Comparison of ENCODE assay signal across 23 cellular contexts in genomic region chr3:24462737-24463136, GRCh38. TPM values are rescaled to one million over a fixed set of nuclear protein-coding genes. Genes with fewer than 3 reads are reported as not detected.
"Had no signal": no experiment of that assay in that cellular context is flagged by ENCODE, and none has a peak within 500 bp of the region (broad histone marks: within the 10 kb centered on the region; RNA-seq: fewer than 3 reads in every experiment).

No MANE protein-coding gene starts in this region.

- H3K4me1 Mint-ChIP-seq: natural killer cell; stimulated activated effector memory CD8-positive, alpha-beta T cell treated with anti-CD3 and anti-CD28 coated beads, Interleukin-12 subunit alpha, Interleukin-12 subunit beta, amount 100 ng/mL, for 72 hours had no signal

- ATAC-seq: foreskin keratinocyte; gastroesophageal sphincter; lower lobe of right lung; natural killer cell; stimulated activated effector memory CD8-positive, alpha-beta T cell treated with anti-CD3 and anti-CD28 coated beads, Interleukin-12 subunit alpha, Interleukin-12 subunit beta, amount 100 ng/mL, for 72 hours had no signal

- H2AFZ ChIP-seq: hepatocyte had no signal

- H3K4me1 ChIP-seq: lower lobe of right lung, thyroid gland, upper lobe of left lung had no signal

- H3K27me3 ChIP-seq: dorsolateral prefrontal cortex, esophagus muscularis mucosa, foreskin keratinocyte, gastroesophageal sphincter, heart left ventricle, hepatocyte, ovary, sigmoid colon, stomach, thyroid gland, upper lobe of left lung had no signal

- H3K27ac Mint-ChIP-seq: natural killer cell; stimulated activated effector memory CD8-positive, alpha-beta T cell treated with anti-CD3 and anti-CD28 coated beads, Interleukin-12 subunit alpha, Interleukin-12 subunit beta, amount 100 ng/mL, for 72 hours had no signal

- H3K4me3 ChIP-seq: dorsolateral prefrontal cortex, esophagus muscularis mucosa, gastroesophageal sphincter, heart left ventricle, hepatocyte, left ventricle myocardium inferior, lower lobe of right lung, ovary, sigmoid colon, stomach, thyroid gland, upper lobe of left lung had no signal

- H3K36me3 ChIP-seq: esophagus muscularis mucosa, gastroesophageal sphincter, heart left ventricle, lower lobe of right lung, ovary, sigmoid colon, stomach, thyroid gland, upper lobe of left lung had no signal

- H3K9me3 ChIP-seq: lower lobe of right lung, ovary, sigmoid colon, stomach, thyroid gland, upper lobe of left lung had no signal

- H3K4me2 ChIP-seq: hepatocyte had no signal

- H3K36me3 Mint-ChIP-seq: natural killer cell; stimulated activated effector memory CD8-positive, alpha-beta T cell treated with anti-CD3 and anti-CD28 coated beads, Interleukin-12 subunit alpha, Interleukin-12 subunit beta, amount 100 ng/mL, for 72 hours had no signal

- H3K4me3 Mint-ChIP-seq: natural killer cell; stimulated activated effector memory CD8-positive, alpha-beta T cell treated with anti-CD3 and anti-CD28 coated beads, Interleukin-12 subunit alpha, Interleukin-12 subunit beta, amount 100 ng/mL, for 72 hours had no signal

- DNase-seq: dorsolateral prefrontal cortex; effector CD4-positive, alpha-beta T cell; foreskin keratinocyte; heart left ventricle; kidney; left ventricle myocardium inferior; lower lobe of right lung; natural killer cell; occipital lobe; ovary; posterior cingulate gyrus; sigmoid colon; stimulated activated CD4-positive, alpha-beta T cell treated with anti-CD3 and anti-CD28 coated beads, Interleukin-2, amount 100 ng/mL, for 24 hours; stimulated activated CD4-positive, alpha-beta T cell treated with anti-CD3 and anti-CD28 coated beads, Interleukin-4, amount 100 ng/mL, for 24 hours; stimulated activated naive CD4-positive, alpha-beta T cell treated with Interleukin-2 at 50 U/mL for 16 hours; stomach; thyroid gland; upper lobe of left lung had no signal

- H3K27ac ChIP-seq: esophagus muscularis mucosa, foreskin keratinocyte, gastroesophageal sphincter, heart left ventricle, hepatocyte, left ventricle myocardium inferior, lower lobe of right lung, ovary, sigmoid colon, stomach, thyroid gland, upper lobe of left lung had no signal

RNA-seq across cellular contexts. Expression of gene THRB, which starts 31.9 kb away (rescaled TPM):
- total RNA-seq: endothelial cell of umbilical vein had no signal
